Comparison of ENCODE assay signal across 16 cellular contexts in genomic region chr7:897771-898376, GRCh38. TPM values are rescaled to one million over a fixed set of nuclear protein-coding genes. Genes with fewer than 3 reads are reported as not detected.
DNase-seq lines count a peak whose midpoint lies in the region; ATAC-seq, FAIRE-seq and TF ChIP-seq lines count a peak whose summit lies in the region.
"Had no signal": no experiment of that assay in that cellular context is flagged by ENCODE, and none has a peak within 500 bp of the region (broad histone marks: within the 10 kb centered on the region; RNA-seq: fewer than 3 reads in every experiment).

No MANE protein-coding gene starts in this region.

- H3K4me1 ChIP-seq in HEK293 (ENCODE audit: control insufficient read depth, insufficient read depth, low read length) (peaks cover 5% of the 10 kb centered on the region; the same call in 1 of the 2 replicates), HepG2 (ENCODE audit: insufficient read depth, low read length) (peaks cover 16% of the 10 kb centered on the region), suprapubic skin (peaks cover 11% of the 10 kb centered on the region)

- H3K9me3 ChIP-seq in HEK293 (ENCODE audit: control insufficient read depth, insufficient read depth, low read depth, low read length) (no peaks in the 10 kb centered on the region), HepG2 (ENCODE audit: low read length) (no peaks in the 10 kb centered on the region), suprapubic skin (no peaks in the 10 kb centered on the region)
- H3K9me3 ChIP-seq: uterus had no signal

- ATAC-seq in HepG2: no peak
- ATAC-seq: activated CD4-positive, alpha-beta T cell treated with anti-CD3 and anti-CD28 coated beads for 36 hours; Panc1 had no signal

- no peaks in the 10 kb centered on the region for H3K9me3 Mint-ChIP-seq in activated CD4-positive, alpha-beta T cell treated with anti-CD3 and anti-CD28 coated beads, Interleukin-2, amount 10 ng/mL, durations not matched to agents 24 days and 14 days
- H3K9me3 Mint-ChIP-seq: activated naive CD4-positive, alpha-beta T cell treated with anti-CD3 and anti-CD28 coated beads, Interleukin-2, amount 50 U/mL, for 24 hours; T-helper 1 cell treated with Interleukin-12 subunit alpha and Interleukin-12 subunit beta and Interleukin-4 antibody, amounts not matched to agents 30 μg/mL and 1 μg/mL, for 36 hours had no signal

- in situ Hi-C loops in HepG2 (cut with HindIII; ENCODE audit: extremely low pct_ligation_motif_present, low pct_unique_long_range_greater_than_20kb): no loop called here

- TF ChIP-seq EP300 in HepG2 (IDR thresholded peaks at IDR 0.05; ENCODE audit: low read depth in 2 of 2, low read length in 2 of 2) (no peak), HepG2 (CRISPR knock-in tag; IDR thresholded peaks at IDR 0.05; ENCODE audit: borderline replicate concordance) (no peak), suprapubic skin (IDR thresholded peaks at IDR 0.05) (no peak)

- TF ChIP-seq POLR2A in HepG2 (IDR thresholded peaks at IDR 0.05; ENCODE audit: insufficient read depth in 1 of 2, low read depth in 2 of 2, low read length in 2 of 2) (no peak), suprapubic skin (IDR thresholded peaks at IDR 0.05) (no peak)

- H4K20me1 ChIP-seq in HepG2 (ENCODE audit: insufficient read depth, low read length): no peaks in the 10 kb centered on the region

- H3K36me3 ChIP-seq in HEK293 (ENCODE audit: control insufficient read depth in 2 of 2, insufficient read depth in 1 of 2, low read length in 2 of 2): peaks cover 6 to 43% of the 10 kb centered on the region in 2 experiments; a peak in 2 of 3 replicates
- H3K36me3 ChIP-seq in HepG2 (replicated peaks in 1 of 2; ENCODE audit: control insufficient read depth in 1 of 2, insufficient read depth in 2 of 2, low read length in 2 of 2): peaks cover 15 to 38% of the 10 kb centered on the region in 2 experiments
- peaks cover 55% of the 10 kb centered on the region for H3K36me3 ChIP-seq in suprapubic skin
- H3K36me3 ChIP-seq: uterus had no signal

- H3K27me3 ChIP-seq in HepG2 (ENCODE audit: control insufficient read depth in 1 of 2, insufficient read depth in 2 of 2, low read length in 2 of 2) (no peaks in the 10 kb centered on the region), suprapubic skin (no peaks in the 10 kb centered on the region)
- H3K27me3 ChIP-seq: uterus had no signal

- no peaks in the 10 kb centered on the region for H3K27me3 Mint-ChIP-seq in activated CD4-positive, alpha-beta T cell treated with anti-CD3 and anti-CD28 coated beads, Interleukin-2, amount 10 ng/mL, durations not matched to agents 24 days and 14 days
- H3K27me3 Mint-ChIP-seq: activated CD4-positive, alpha-beta T cell treated with anti-CD3 and anti-CD28 coated beads for 36 hours; activated naive CD4-positive, alpha-beta T cell treated with anti-CD3 and anti-CD28 coated beads, Interleukin-2, amount 50 U/mL, for 24 hours had no signal

- POLR2A ChIA-PET in HEK293 (lab: Yijun Ruan, JAX) (no interaction called here), HepG2 (lab: Yijun Ruan, JAX) (interaction anchor here (1.0 kb wide), 1 partner anchor 60 kb away, joined by 3 read pairs; no protein-coding TSS in a partner anchor)

- no TSS peak for BruUV-seq in HepG2 (replicated peaks; lab: Mats Ljungman, UMichigan)

- no peak overlapping the region for H3K9ac ChIP-seq in HepG2 (ENCODE audit: insufficient read depth, low read depth, low read length)

- CTCF ChIA-PET in HEK293 (lab: Yijun Ruan, JAX) (interaction anchor here (0.7 to 1.0 kb wide), 2 partner anchors 281 to 576 kb away, joined by 3 read pairs; no protein-coding TSS in a partner anchor), HepG2 (lab: Yijun Ruan, JAX; ENCODE audit: low intra/inter-chr PET ratio, low total read pairs) (no interaction called here)

- intact Hi-C loops in HepG2 (cut with micrococcal nuclease; ENCODE audit: unreplicated experiment): no loop called here
- intact Hi-C loops in activated CD4-positive, alpha-beta T cell treated with anti-CD3 and anti-CD28 coated beads, Interleukin-2, amount 10 ng/mL, durations not matched to agents 24 days and 14 days (cut with micrococcal nuclease): no loop called here

- H3K4me1 Mint-ChIP-seq in activated CD4-positive, alpha-beta T cell treated with anti-CD3 and anti-CD28 coated beads, Interleukin-2, amount 10 ng/mL, durations not matched to agents 24 days and 14 days: no peaks in the 10 kb centered on the region
- H3K4me1 Mint-ChIP-seq: activated CD4-positive, alpha-beta T cell treated with anti-CD3 and anti-CD28 coated beads for 36 hours; activated naive CD4-positive, alpha-beta T cell treated with anti-CD3 and anti-CD28 coated beads, Interleukin-2, amount 50 U/mL, for 24 hours had no signal

- H3K79me2 ChIP-seq in HepG2 (ENCODE audit: insufficient read depth, low read length): no peaks in the 10 kb centered on the region

- peaks cover 29% of the 10 kb centered on the region for H3K36me3 Mint-ChIP-seq in activated CD4-positive, alpha-beta T cell treated with anti-CD3 and anti-CD28 coated beads, Interleukin-2, amount 10 ng/mL, durations not matched to agents 24 days and 14 days (ENCODE audit: low read depth)

- H3K4me3 Mint-ChIP-seq in activated CD4-positive, alpha-beta T cell treated with anti-CD3 and anti-CD28 coated beads, Interleukin-2, amount 10 ng/mL, durations not matched to agents 24 days and 14 days: no peak overlapping the region
- H3K4me3 Mint-ChIP-seq: activated CD4-positive, alpha-beta T cell treated with anti-CD3 and anti-CD28 coated beads for 36 hours; activated naive CD4-positive, alpha-beta T cell treated with anti-CD3 and anti-CD28 coated beads, Interleukin-2, amount 50 U/mL, for 24 hours; T-helper 1 cell treated with Interleukin-12 subunit alpha and Interleukin-12 subunit beta and Interleukin-4 antibody, amounts not matched to agents 30 μg/mL and 1 μg/mL, for 36 hours had no signal

- no peak overlapping the region for H2AFZ ChIP-seq in HepG2 (ENCODE audit: low read length)

- TF ChIP-seq RAD21 in HepG2 (CRISPR knock-in tag; IDR thresholded peaks at IDR 0.05): no peak

- peak; percentile 77 for DNase-seq in dermis blood vessel endothelial cell
- DNase-seq in HepG2 (ENCODE audit: low spot score): no peak
- DNase-seq in coronary artery (ENCODE audit: low spot score): no peak
- no peak for DNase-seq in activated CD4-positive, alpha-beta T cell treated with anti-CD3 and anti-CD28 coated beads, Interleukin-2, amount 10 ng/mL, durations not matched to agents 24 days and 14 days
- no peak for DNase-seq in suprapubic skin (ENCODE audit: low spot score in 2 of 2)
- DNase-seq in stimulated activated CD8-positive, alpha-beta memory T cell treated with anti-CD3 and anti-CD28 coated beads, Interleukin-4, amount 100 ng/mL, for 48 hours: no peak
- DNase-seq: activated CD4-positive, alpha-beta T cell treated with anti-CD3 and anti-CD28 coated beads for 36 hours; Karpas-422; NCI-H146; stimulated activated naive CD4-positive, alpha-beta T cell; uterus had no signal

- peak overlapping the region; percentile 31 for H3K27ac ChIP-seq in C4-2B
- H3K27ac ChIP-seq in HEK293 (ENCODE audit: extremely low read depth, low read depth, low read length): no peak overlapping the region
- no peak overlapping the region for H3K27ac ChIP-seq in HepG2 (ENCODE audit: extremely low read length, insufficient read depth, low read length)
- H3K27ac ChIP-seq in coronary artery: no peak overlapping the region
- H3K27ac ChIP-seq in suprapubic skin: no peak overlapping the region
- H3K27ac ChIP-seq: uterus had no signal

- TF ChIP-seq CTCF in C4-2B (conservative IDR thresholded peaks at IDR 0.05) (no peak), HEK293 (tag by site-specific recombination; IDR thresholded peaks at IDR 0.05) (no peak), HepG2 (CRISPR knock-in tag; IDR thresholded peaks at IDR 0.05) (no peak), coronary artery (IDR thresholded peaks at IDR 0.05) (no peak), suprapubic skin (IDR thresholded peaks at IDR 0.05) (no peak)

- H3K4me3 ChIP-seq in HEK293 (ENCODE audit: low read depth, low read length) (no peak overlapping the region), HepG2 (replicated peaks in 1 of 3; ENCODE audit: insufficient read depth in 1 of 3, low read depth in 2 of 3, low read length in 3 of 3) (no peak overlapping the region), coronary artery (no peak overlapping the region), suprapubic skin (no peak overlapping the region)
- H3K4me3 ChIP-seq: uterus had no signal

- H3K4me2 ChIP-seq in HepG2 (ENCODE audit: low read depth, low read length): no peak overlapping the region

- 92% methylated on average over 13 of the region's 27 CpGs for WGBS in HepG2 (ENCODE audit: low lambda C conversion rate)
- 80% methylated on average over 2 of the region's 27 CpGs for WGBS in suprapubic skin

- FAIRE-seq in HepG2 (lab: Jason Lieb, UNC): no peak

- H3K27ac Mint-ChIP-seq in activated CD4-positive, alpha-beta T cell treated with anti-CD3 and anti-CD28 coated beads, Interleukin-2, amount 10 ng/mL, durations not matched to agents 24 days and 14 days: no peak overlapping the region
- H3K27ac Mint-ChIP-seq: activated CD4-positive, alpha-beta T cell treated with anti-CD3 and anti-CD28 coated beads for 36 hours; activated naive CD4-positive, alpha-beta T cell treated with anti-CD3 and anti-CD28 coated beads, Interleukin-2, amount 50 U/mL, for 24 hours; T-helper 1 cell treated with Interleukin-12 subunit alpha and Interleukin-12 subunit beta and Interleukin-4 antibody, amounts not matched to agents 30 μg/mL and 1 μg/mL, for 36 hours had no signal

RNA-seq across cellular contexts. Expression of gene GET4, which starts 21.5 kb away (rescaled TPM):
- total RNA-seq in dermis blood vessel endothelial cell (35.4 and 45.0 TPM in 2 replicates), HepG2 (2016; rRNA removed; fragmentation: Illumina TruSeq; extraction: Trizol) (28.2 and 31.6 TPM in 2 replicates), suprapubic skin (10 to 100 TPM; 27.7 to 58.2 (median 47.8) TPM)
- 7.8 and 8.0 TPM in 2 replicates for total RNA-seq in HepG2 (2016; cell fraction: cytosol; rRNA removed; fragmentation: Illumina TruSeq; extraction: Trizol; ENCODE audit: low read depth)
- total RNA-seq in HepG2 (2016; cell fraction: insoluble cytoplasmic fraction; rRNA removed; fragmentation: Illumina TruSeq; extraction: Trizol): 27.8 and 31.5 TPM in 2 replicates
- total RNA-seq in HepG2 (2016; cell fraction: membrane; rRNA removed; fragmentation: Illumina TruSeq; extraction: Trizol): 18.9 and 22.1 TPM in 2 replicates
- total RNA-seq in HepG2 (2016; cell fraction: nucleus; rRNA removed; fragmentation: Illumina TruSeq; extraction: Trizol): 26.6 and 28.2 TPM in 2 replicates
- 35.2 and 44.4 TPM in 2 replicates for polyA plus RNA-seq in HepG2 (2011; rRNA removed)
- polyA plus RNA-seq in HepG2 (2011; cell fraction: cytosol; rRNA removed): 32.6 and 49.3 TPM in 2 replicates
- polyA plus RNA-seq in HepG2 (2011; cell fraction: nucleus; rRNA removed): 186 and 201 TPM in 2 replicates
- polyA plus RNA-seq in HepG2 (2012): 33.0 and 39.4 TPM in 2 replicates
- polyA plus RNA-seq in HepG2 (2016; cell fraction: cytosol; fragmentation: Illumina TruSeq; extraction: Trizol; ENCODE audit: low read depth): 13.8 and 16.4 TPM in 2 replicates
- 49.1 and 51.2 TPM in 2 replicates for polyA plus RNA-seq in HepG2 (2016; cell fraction: insoluble cytoplasmic fraction; fragmentation: Illumina TruSeq; extraction: Trizol; ENCODE audit: low read depth)
- 21.9 and 26.3 TPM in 2 replicates for polyA plus RNA-seq in HepG2 (2016; cell fraction: membrane; fragmentation: Illumina TruSeq; extraction: Trizol; ENCODE audit: low read depth)
- 111 and 112 TPM in 2 replicates for polyA plus RNA-seq in HepG2 (2016; cell fraction: nucleus; fragmentation: Illumina TruSeq; extraction: Trizol; ENCODE audit: insufficient read depth, low read depth)
- polyA minus RNA-seq in HepG2 (2011; rRNA and poly(A)+ RNA removed; ENCODE audit: low replicate concordance): 16.3 and 17.4 TPM in 2 replicates
- 9.7 and 12.6 TPM in 2 replicates for polyA minus RNA-seq in HepG2 (2011; cell fraction: cytosol; rRNA and poly(A)+ RNA removed)
- 19.2 and 26.4 TPM in 2 replicates for polyA minus RNA-seq in HepG2 (2011; cell fraction: nucleus; rRNA and poly(A)+ RNA removed)
- total RNA-seq in activated CD4-positive, alpha-beta T cell treated with anti-CD3 and anti-CD28 coated beads, Interleukin-2, amount 10 ng/mL, durations not matched to agents 24 days and 14 days: 35.8 and 41.0 TPM in 2 replicates

RNA-seq across cellular contexts. Expression of gene ADAP1, which starts 56.6 kb away (rescaled TPM):
- total RNA-seq in dermis blood vessel endothelial cell: 1.7 and 2.9 TPM in 2 replicates
- 18.3 and 24.6 TPM in 2 replicates for total RNA-seq in HepG2 (2016; rRNA removed; fragmentation: Illumina TruSeq; extraction: Trizol)
- 23.5 and 25.0 TPM in 2 replicates for total RNA-seq in HepG2 (2016; cell fraction: cytosol; rRNA removed; fragmentation: Illumina TruSeq; extraction: Trizol; ENCODE audit: low read depth)
- total RNA-seq in HepG2 (2016; cell fraction: insoluble cytoplasmic fraction; rRNA removed; fragmentation: Illumina TruSeq; extraction: Trizol): 16.6 and 27.2 TPM in 2 replicates
- 46.3 and 47.4 TPM in 2 replicates for total RNA-seq in HepG2 (2016; cell fraction: membrane; rRNA removed; fragmentation: Illumina TruSeq; extraction: Trizol)
- total RNA-seq in HepG2 (2016; cell fraction: nucleus; rRNA removed; fragmentation: Illumina TruSeq; extraction: Trizol): 13.2 TPM in 2 replicates
- polyA plus RNA-seq in HepG2 (2011; rRNA removed): 10.5 and 15.0 TPM in 2 replicates
- 11.8 and 14.5 TPM in 2 replicates for polyA plus RNA-seq in HepG2 (2011; cell fraction: cytosol; rRNA removed)
- 19.8 and 24.0 TPM in 2 replicates for polyA plus RNA-seq in HepG2 (2011; cell fraction: nucleus; rRNA removed)
- 15.3 and 21.4 TPM in 2 replicates for polyA plus RNA-seq in HepG2 (2012)
- 24.2 and 28.1 TPM in 2 replicates for polyA plus RNA-seq in HepG2 (2016; cell fraction: cytosol; fragmentation: Illumina TruSeq; extraction: Trizol; ENCODE audit: low read depth)
- 17.0 and 28.9 TPM in 2 replicates for polyA plus RNA-seq in HepG2 (2016; cell fraction: insoluble cytoplasmic fraction; fragmentation: Illumina TruSeq; extraction: Trizol; ENCODE audit: low read depth)
- polyA plus RNA-seq in HepG2 (2016; cell fraction: membrane; fragmentation: Illumina TruSeq; extraction: Trizol; ENCODE audit: low read depth): 45.2 and 45.4 TPM in 2 replicates
- 26.8 and 30.8 TPM in 2 replicates for polyA plus RNA-seq in HepG2 (2016; cell fraction: nucleus; fragmentation: Illumina TruSeq; extraction: Trizol; ENCODE audit: insufficient read depth, low read depth)
- 3.5 and 14.9 TPM in 2 replicates for polyA minus RNA-seq in HepG2 (2011; rRNA and poly(A)+ RNA removed; ENCODE audit: low replicate concordance)
- polyA minus RNA-seq in HepG2 (2011; cell fraction: cytosol; rRNA and poly(A)+ RNA removed): 7.5 and 11.2 TPM in 2 replicates
- 5.2 and 7.6 TPM in 2 replicates for polyA minus RNA-seq in HepG2 (2011; cell fraction: nucleus; rRNA and poly(A)+ RNA removed)
- 65.9 and 70.2 TPM in 2 replicates for total RNA-seq in activated CD4-positive, alpha-beta T cell treated with anti-CD3 and anti-CD28 coated beads, Interleukin-2, amount 10 ng/mL, durations not matched to agents 24 days and 14 days
- 1 to 10 TPM; 4.1 to 9.1 (median 6.3) TPM for total RNA-seq in suprapubic skin
